Comparison of ENCODE assay signal across 9 cellular contexts in the genomic region with DNA sequence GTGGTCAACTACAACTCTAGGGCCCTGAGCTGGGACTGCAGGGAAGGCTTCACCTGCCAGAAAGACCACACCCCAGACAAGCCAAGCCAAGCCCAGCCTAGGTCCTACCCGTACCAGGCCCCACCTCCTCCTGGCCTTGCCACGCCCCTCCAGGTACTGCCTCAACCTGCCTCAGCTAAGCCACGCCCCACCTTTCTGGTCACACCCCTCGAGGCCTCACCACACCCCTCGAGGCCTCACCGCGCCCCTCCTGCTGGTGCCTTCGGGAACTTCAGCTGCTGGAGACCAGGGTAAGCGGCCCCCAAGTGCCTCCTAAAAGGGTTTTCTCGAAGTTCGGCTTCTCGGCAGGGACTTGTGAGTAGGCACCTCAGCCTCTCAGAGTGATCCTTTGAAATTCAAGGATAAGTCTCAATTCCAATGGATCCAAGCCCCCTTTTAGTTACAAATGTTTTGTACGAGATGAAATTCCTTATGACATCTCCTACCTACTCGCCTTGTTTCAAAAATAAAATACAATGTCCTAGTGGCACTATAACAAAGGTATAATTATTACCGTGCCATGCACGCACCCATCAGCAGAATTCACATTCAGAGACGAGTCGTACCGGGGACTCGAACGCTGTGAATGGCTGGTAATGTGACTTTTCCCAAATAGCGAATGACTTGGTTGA.
DNase-seq lines count a peak whose midpoint lies in the region; ATAC-seq and TF ChIP-seq lines count a peak whose summit lies in the region.
"Had no signal": no experiment of that assay in that cellular context is flagged by ENCODE, and none has a peak within 500 bp of the region (broad histone marks: within the 10 kb centered on the region; RNA-seq: fewer than 3 reads in every experiment).

No MANE protein-coding gene starts in this region.

- H3K27ac ChIP-seq in liver (ENCODE audit: low read depth in 1 of 2, low read length in 2 of 2) = no peak overlapping the region

- H3K9ac ChIP-seq in liver (ENCODE audit: low read depth in 1 of 2, low read length in 2 of 2) = no peak overlapping the region

- no peak overlapping the region for H3K4me3 Mint-ChIP-seq in activated T-cell treated with anti-CD3 and anti-CD28 coated beads, Interleukin-2, amount 50 U/mL, for 72 hours
- H3K4me3 Mint-ChIP-seq: CD8-positive, alpha-beta memory T cell had no signal

- TF ChIP-seq CTCF in liver (IDR thresholded peaks at IDR 0.05; ENCODE audit: low read depth, low read length, missing input control) = peak; percentile 19

- H3K36me3 Mint-ChIP-seq in activated T-cell treated with anti-CD3 and anti-CD28 coated beads, Interleukin-2, amount 50 U/mL, for 72 hours (ENCODE audit: insufficient read depth in 2 of 2) = no peaks in the 10 kb centered on the region
- H3K36me3 Mint-ChIP-seq: CD8-positive, alpha-beta memory T cell had no signal

- no peak overlapping the region for H3K4me3 ChIP-seq in liver (ENCODE audit: low read depth in 1 of 3, low read length in 3 of 3)

- no peak overlapping the region for H3K27ac Mint-ChIP-seq in activated T-cell treated with anti-CD3 and anti-CD28 coated beads, Interleukin-2, amount 50 U/mL, for 72 hours
- H3K27ac Mint-ChIP-seq: CD8-positive, alpha-beta memory T cell had no signal

- peaks cover 17% of the 10 kb centered on the region for H3K27me3 Mint-ChIP-seq in activated T-cell treated with anti-CD3 and anti-CD28 coated beads, Interleukin-2, amount 50 U/mL, for 72 hours (ENCODE audit: low read depth)

- no peaks in the 10 kb centered on the region for H3K27me3 ChIP-seq in liver (ENCODE audit: control insufficient read depth in 4 of 4, insufficient read depth in 4 of 4, low read length in 3 of 4)

- H3K4me1 Mint-ChIP-seq in activated T-cell treated with anti-CD3 and anti-CD28 coated beads, Interleukin-2, amount 50 U/mL, for 72 hours (ENCODE audit: low read depth) = peaks cover 5% of the 10 kb centered on the region

- no peak for TF ChIP-seq RAD21 in liver (IDR thresholded peaks at IDR 0.05)

- no peaks in the 10 kb centered on the region for H3K9me3 Mint-ChIP-seq in activated T-cell treated with anti-CD3 and anti-CD28 coated beads, Interleukin-2, amount 50 U/mL, for 72 hours
- H3K9me3 Mint-ChIP-seq: CD8-positive, alpha-beta memory T cell had no signal

- H3K4me1 ChIP-seq in liver (ENCODE audit: control insufficient read depth in 4 of 4, insufficient read depth in 4 of 4, low read length in 3 of 4) = no peaks in the 10 kb centered on the region

- WGBS in liver = 58% methylated on average over 22 of the region's 22 CpGs

- peak; percentile 21 for DNase-seq in SIG-M5 treated with dmso at 0.1 percent for 504 hours (lab: John Stamatoyannopoulos, UW; ENCODE audit: unreplicated experiment)
- no peak for DNase-seq in SIG-M5 (lab: John Stamatoyannopoulos, UW)
- DNase-seq in activated T-cell treated with anti-CD3 and anti-CD28 coated beads, Interleukin-2, amount 50 U/mL, for 72 hours = peak in 1 of 2 donors; percentile 21
- DNase-seq in DMS79 (lab: John Stamatoyannopoulos, UW) = no peak

- ATAC-seq in HG03159 (IDR thresholded peaks at IDR 0.05; ENCODE audit: unreplicated experiment) (peak; percentile 61), GM19397 (IDR thresholded peaks at IDR 0.05; ENCODE audit: unreplicated experiment) (no peak), HG02973 (IDR thresholded peaks at IDR 0.05; ENCODE audit: unreplicated experiment) (no peak)
- peak; percentile 34 to 39 for ATAC-seq in activated T-cell treated with anti-CD3 and anti-CD28 coated beads, Interleukin-2, amount 50 U/mL, for 72 hours (replicated peaks in 1 of 2)

- H3K36me3 ChIP-seq in liver (ENCODE audit: control insufficient read depth in 4 of 4, insufficient read depth in 3 of 4, low read depth in 1 of 4, low read length in 3 of 4) = peaks cover 0 to 2% (median 0%) of the 10 kb centered on the region in 4 donors

- H3K9me3 ChIP-seq in liver (ENCODE audit: control insufficient read depth in 4 of 4, low read length in 3 of 4) = no peaks in the 10 kb centered on the region

TF ChIP-seq in liver, 16 proteins besides CTCF, POLR2A, EP300 and RAD21:
- TF ChIP-seq YY1 (IDR thresholded peaks at IDR 0.05) (no peak), GABPA (IDR thresholded peaks at IDR 0.05 in 1 of 2, conservative IDR thresholded peaks at IDR 0.05 in 1 of 2) (no peak), RXRA (IDR thresholded peaks at IDR 0.05) (no peak), JUND (IDR thresholded peaks at IDR 0.05) (no peak), HNF4A (conservative IDR thresholded peaks at IDR 0.05) (no peak), NR2F2 (IDR thresholded peaks at IDR 0.05) (no peak), SP1 (IDR thresholded peaks at IDR 0.05) (no peak), HNF4G (IDR thresholded peaks at IDR 0.05) (no peak)
- TF ChIP-seq, protein P1, sequence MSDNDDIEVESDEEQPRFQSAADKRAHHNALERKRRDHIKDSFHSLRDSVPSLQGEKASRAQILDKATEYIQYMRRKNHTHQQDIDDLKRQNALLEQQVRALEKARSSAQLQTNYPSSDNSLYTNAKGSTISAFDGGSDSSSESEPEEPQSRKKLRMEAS (IDR thresholded peaks at IDR 0.05) = no peak

Comparison
In these comparisons a context has a peak if more than half of its experiments do, and no peak if none do; other contexts are left out.
1. ATAC-seq: peak in HG03159 (single experiment) and activated T-cell treated with anti-CD3 and anti-CD28 coated beads, Interleukin-2, amount 50 U/mL, for 72 hours (2 of 2); none in GM19397 (single experiment) and HG02973 (single experiment).